29 cellular contexts compared by ENCODE assay signal in genomic region chr3:48420561-48420960, GRCh38. TPM values are rescaled to one million over a fixed set of nuclear protein-coding genes. Genes with fewer than 3 reads are reported as not detected.
"Had no signal": no experiment of that assay in that cellular context is flagged by ENCODE, and none has a peak within 500 bp of the region (broad histone marks: within the 10 kb centered on the region; RNA-seq: fewer than 3 reads in every experiment).

No MANE protein-coding gene starts in this region.

- H3K4me2 ChIP-seq: hepatocyte had no signal

- ATAC-seq: effector memory CD8-positive, alpha-beta T cell; foreskin keratinocyte; left colon; lower lobe of right lung; natural killer cell; pancreas; sciatic nerve; stimulated activated memory B cell treated with anti-CD40 and anti-IgM and Interleukin-4, amounts not matched to agents 10 μg/mL and 1 μg/mL and 100 μg/mL, for 72 hours had no signal

- H3K36me3 Mint-ChIP-seq: memory B cell; natural killer cell; stimulated activated memory B cell treated with anti-CD40 and anti-IgM and Interleukin-4, amounts not matched to agents 10 μg/mL and 1 μg/mL and 100 μg/mL, for 72 hours had no signal

- H3K4me3 Mint-ChIP-seq: dendritic cell treated with granulocyte-macrophage colony-stimulating factor and Interleukin-4, amounts not matched to agents 40 ng/mL and 50 ng/mL, for 4 days; effector memory CD8-positive, alpha-beta T cell; memory B cell; mesothelial cell of epicardium; natural killer cell; neural crest cell; stimulated activated memory B cell treated with anti-CD40 and anti-IgM and Interleukin-4, amounts not matched to agents 10 μg/mL and 1 μg/mL and 100 μg/mL, for 72 hours; stimulated activated naive CD8-positive, alpha-beta T cell treated with anti-CD3 and anti-CD28 coated beads, Interleukin-15, Interleukin-2, amounts not matched to agents 100 ng/mL and 50 ng/mL, for 24 hours had no signal

- H3K27ac Mint-ChIP-seq: dendritic cell treated with granulocyte-macrophage colony-stimulating factor and Interleukin-4, amounts not matched to agents 40 ng/mL and 50 ng/mL, for 4 days; effector memory CD8-positive, alpha-beta T cell; memory B cell; mesothelial cell of epicardium; natural killer cell; stimulated activated memory B cell treated with anti-CD40 and anti-IgM and Interleukin-4, amounts not matched to agents 10 μg/mL and 1 μg/mL and 100 μg/mL, for 72 hours; stimulated activated naive CD8-positive, alpha-beta T cell treated with anti-CD3 and anti-CD28 coated beads, Interleukin-15, Interleukin-2, amounts not matched to agents 100 ng/mL and 50 ng/mL, for 24 hours had no signal

- DNase-seq: cerebellar nuclear complex; effector memory CD8-positive, alpha-beta T cell; erythroblast; foreskin keratinocyte; kidney; left colon; lower lobe of right lung; natural killer cell; nucleus accumbens; pancreas; spleen; stimulated activated CD4-positive, alpha-beta T cell treated with anti-CD3 and anti-CD28 coated beads, Interleukin-15, amount 100 ng/mL, for 24 hours; stimulated activated CD4-positive, alpha-beta T cell treated with anti-CD3 and anti-CD28 coated beads, Interleukin-1b, Interleukin-23, amount 100 ng/mL, for 48 hours; stimulated activated CD4-positive, alpha-beta T cell treated with anti-CD3 and anti-CD28 coated beads, Interleukin-4, amount 100 ng/mL, for 24 hours; upper lobe of left lung; uterus had no signal

- H3K4me3 ChIP-seq: hepatocyte, lower lobe of right lung, pancreas, prostate gland, spleen, upper lobe of left lung, uterus had no signal

- H3K27me3 Mint-ChIP-seq: effector memory CD8-positive, alpha-beta T cell; stimulated activated naive CD8-positive, alpha-beta T cell treated with anti-CD3 and anti-CD28 coated beads, Interleukin-15, Interleukin-2, amounts not matched to agents 100 ng/mL and 50 ng/mL, for 24 hours had no signal

- H3K4me1 ChIP-seq: foreskin keratinocyte, pancreas had no signal

- H3K9me3 Mint-ChIP-seq: dendritic cell treated with granulocyte-macrophage colony-stimulating factor and Interleukin-4, amounts not matched to agents 40 ng/mL and 50 ng/mL, for 4 days; effector memory CD8-positive, alpha-beta T cell; memory B cell; mesothelial cell of epicardium; natural killer cell; neural crest cell; stimulated activated memory B cell treated with anti-CD40 and anti-IgM and Interleukin-4, amounts not matched to agents 10 μg/mL and 1 μg/mL and 100 μg/mL, for 72 hours; stimulated activated naive CD8-positive, alpha-beta T cell treated with anti-CD3 and anti-CD28 coated beads, Interleukin-15, Interleukin-2, amounts not matched to agents 100 ng/mL and 50 ng/mL, for 24 hours had no signal

- H3K36me3 ChIP-seq: uterus had no signal

- H3K9me3 ChIP-seq: lower lobe of right lung, pancreas, prostate gland, spleen, upper lobe of left lung, uterus had no signal

- H2AFZ ChIP-seq: hepatocyte had no signal

- H3K27me3 ChIP-seq: foreskin keratinocyte, hepatocyte, pancreas, spleen, upper lobe of left lung, uterus had no signal

- H3K27ac ChIP-seq: foreskin keratinocyte, hepatocyte, lower lobe of right lung, pancreas, prostate gland, upper lobe of left lung, uterus had no signal

RNA-seq across cellular contexts. Expression of gene FBXW12, which starts 48.5 kb away (rescaled TPM):
- total RNA-seq: endothelial cell of umbilical vein, foreskin keratinocyte, hepatocyte, kidney, left colon, lower lobe of right lung, mucosa of gallbladder, myocyte, renal cortical epithelial cell, upper lobe of left lung had no signal
- polyA plus RNA-seq: endothelial cell of umbilical vein, foreskin keratinocyte, hepatocyte, spleen had no signal
